In genomic region chr5:79514391-79515105, GRCh38 we compare ENCODE assay signal across 8 cellular contexts. TPM values are rescaled to one million over a fixed set of nuclear protein-coding genes. Genes with fewer than 3 reads are reported as not detected.
DNase-seq lines count a peak whose midpoint lies in the region; ATAC-seq and TF ChIP-seq lines count a peak whose summit lies in the region.

No MANE protein-coding gene starts in this region.

- peaks cover 41% of the 10 kb centered on the region for H3K4me1 Mint-ChIP-seq in CD4-positive, alpha-beta T cell (ENCODE audit: low read depth)
- H3K4me1 Mint-ChIP-seq in activated CD8-positive, alpha-beta T cell treated with anti-CD3 and anti-CD28 coated beads, Interleukin-2, amount 10 ng/mL, durations not matched to agents 7 days and 5 days (ENCODE audit: low read depth): peaks cover 36% of the 10 kb centered on the region

- POLR2A ChIA-PET in CD4-positive, alpha-beta T cell (lab: Charles Lee): interaction anchor here (0.7 to 3.6 kb wide), 9 partner anchors 10 to 741 kb away, joined by 3 to 19 read pairs (median 3); partner anchors contain the start of genes JMY and SERINC5
- POLR2A ChIA-PET in activated CD8-positive, alpha-beta T cell treated with anti-CD3 and anti-CD28 coated beads, Interleukin-2, amount 10 ng/mL, durations not matched to agents 7 days and 5 days (lab: Charles Lee): interaction anchor here (1.2 to 2.7 kb wide), 2 partner anchors 98 to 278 kb away, joined by 5 to 8 read pairs; partner anchors contain the start of genes JMY and TENT2

- H3K4me1 ChIP-seq in ectodermal cell (ENCODE audit: control insufficient read depth, insufficient read depth, low read length) (peaks cover 13% of the 10 kb centered on the region), lower lobe of right lung (peaks cover 9% of the 10 kb centered on the region)

- H3K4me3 Mint-ChIP-seq in CD4-positive, alpha-beta T cell: peak overlapping the region; percentile 98
- H3K4me3 Mint-ChIP-seq in activated CD8-positive, alpha-beta T cell treated with anti-CD3 and anti-CD28 coated beads, Interleukin-2, amount 10 ng/mL, durations not matched to agents 7 days and 5 days: peak overlapping the region; percentile 94

- DNase-seq in CD4-positive, alpha-beta T cell: peak; percentile 76 to 92 (median 82)
- peak; percentile 89 for DNase-seq in NCI-H82 (lab: John Stamatoyannopoulos, UW)
- DNase-seq in activated CD8-positive, alpha-beta T cell treated with anti-CD3 and anti-CD28 coated beads, Interleukin-2, amount 10 ng/mL, durations not matched to agents 7 days and 5 days: peak; percentile 93
- DNase-seq in lower lobe of right lung: peak; percentile 92
- DNase-seq in stimulated activated CD4-positive, alpha-beta T cell treated with anti-CD3 and anti-CD28 coated beads, TNF-alpha, amount 100 ng/mL, for 24 hours (ENCODE audit: low read depth in 3 of 3): peak; percentile 79 to 86 (median 81)

- H3K27me3 ChIP-seq in CD4-positive, alpha-beta T cell (ENCODE audit: control insufficient read depth, insufficient read depth, low read length): peaks cover 15% of the 10 kb centered on the region
- no peaks in the 10 kb centered on the region for H3K27me3 ChIP-seq in ectodermal cell (ENCODE audit: control insufficient read depth, insufficient read depth, low read length, poor library complexity, severe bottlenecking)
- H3K27me3 ChIP-seq in lower lobe of right lung (ENCODE audit: low read depth): peaks cover 32% of the 10 kb centered on the region

- H3K9me3 ChIP-seq in CD4-positive, alpha-beta T cell (ENCODE audit: control insufficient read depth, low read length): no peaks in the 10 kb centered on the region
- H3K9me3 ChIP-seq in ectodermal cell (ENCODE audit: control insufficient read depth, low read length) (no peaks in the 10 kb centered on the region), lower lobe of right lung (no peaks in the 10 kb centered on the region)

- no peaks in the 10 kb centered on the region for H3K36me3 ChIP-seq in ectodermal cell (ENCODE audit: control insufficient read depth, insufficient read depth, low read length)
- no peaks in the 10 kb centered on the region for H3K36me3 ChIP-seq in lower lobe of right lung

- no peaks in the 10 kb centered on the region for H3K9me3 Mint-ChIP-seq in CD4-positive, alpha-beta T cell
- no peaks in the 10 kb centered on the region for H3K9me3 Mint-ChIP-seq in activated CD8-positive, alpha-beta T cell treated with anti-CD3 and anti-CD28 coated beads, Interleukin-2, amount 10 ng/mL, durations not matched to agents 7 days and 5 days (ENCODE audit: insufficient read depth)

- ATAC-seq in CD4-positive, alpha-beta T cell (ENCODE audit: poor library complexity): peak; percentile 85
- peak; percentile 80 for ATAC-seq in GM19452 (IDR thresholded peaks at IDR 0.05; ENCODE audit: unreplicated experiment)
- peak; percentile 65 for ATAC-seq in HG03575 (IDR thresholded peaks at IDR 0.05; ENCODE audit: extremely low read depth, insufficient number of reproducible peaks, low FRiP score, unreplicated experiment)
- peak; percentile 80 for ATAC-seq in activated CD8-positive, alpha-beta T cell treated with anti-CD3 and anti-CD28 coated beads, Interleukin-2, amount 10 ng/mL, durations not matched to agents 7 days and 5 days
- peak; percentile 91 to 95 for ATAC-seq in lower lobe of right lung

- peaks cover 34% of the 10 kb centered on the region for H3K27me3 Mint-ChIP-seq in CD4-positive, alpha-beta T cell
- H3K27me3 Mint-ChIP-seq in activated CD8-positive, alpha-beta T cell treated with anti-CD3 and anti-CD28 coated beads, Interleukin-2, amount 10 ng/mL, durations not matched to agents 7 days and 5 days (ENCODE audit: low read depth): peaks cover 17% of the 10 kb centered on the region

- WGBS in ectodermal cell, 2 experiments: 4 to 5% methylated on average over 38 of the region's 38 CpGs

- intact Hi-C loops in CD4-positive, alpha-beta T cell (cut with DNase I, micrococcal nuclease): loop anchor here (1.0 to 10.0 kb wide), 10 partner anchors 98 to 1790 kb away; partner anchors contain the start of genes TENT2 (in 2 of the 2), AP3B1 (in 1 of the 2), JMY (in 1 of the 2) and TBCA (in 1 of the 2)
- intact Hi-C loops in lower lobe of right lung (cut with DNase I): no loop called here

- H3K27ac Mint-ChIP-seq in CD4-positive, alpha-beta T cell: peak overlapping the region; percentile 96
- peak overlapping the region; percentile 94 for H3K27ac Mint-ChIP-seq in activated CD8-positive, alpha-beta T cell treated with anti-CD3 and anti-CD28 coated beads, Interleukin-2, amount 10 ng/mL, durations not matched to agents 7 days and 5 days

- peak overlapping the region; percentile 82 for H3K4me3 ChIP-seq in ectodermal cell (ENCODE audit: insufficient read depth, low read depth, low read length)
- H3K4me3 ChIP-seq in lower lobe of right lung: peak overlapping the region; percentile 96

- peak overlapping the region; percentile 69 for H3K27ac ChIP-seq in CD4-positive, alpha-beta T cell (ENCODE audit: low read depth, low read length)
- H3K27ac ChIP-seq in ectodermal cell (ENCODE audit: insufficient read depth, low read depth, low read length, poor library complexity, severe bottlenecking) (peak overlapping the region; percentile 98), lower lobe of right lung (peak overlapping the region; percentile 93)

- peaks cover 7% of the 10 kb centered on the region for H3K36me3 Mint-ChIP-seq in CD4-positive, alpha-beta T cell (ENCODE audit: low read depth)
- H3K36me3 Mint-ChIP-seq in activated CD8-positive, alpha-beta T cell treated with anti-CD3 and anti-CD28 coated beads, Interleukin-2, amount 10 ng/mL, durations not matched to agents 7 days and 5 days (ENCODE audit: low read depth): no peaks in the 10 kb centered on the region

- CTCF ChIA-PET in CD4-positive, alpha-beta T cell (lab: Charles Lee): interaction anchor here (0.6 to 1.0 kb wide), 2 partner anchors 31 to 381 kb away, joined by 3 to 5 read pairs; no protein-coding TSS in a partner anchor
- CTCF ChIA-PET in activated CD8-positive, alpha-beta T cell treated with anti-CD3 and anti-CD28 coated beads, Interleukin-2, amount 10 ng/mL, durations not matched to agents 7 days and 5 days (lab: Charles Lee): interaction anchor here (1.4 to 1.6 kb wide), 2 partner anchors 50 to 98 kb away, joined by 3 to 4 read pairs; no protein-coding TSS in a partner anchor

- no peak for TF ChIP-seq CTCF in CD4-positive, alpha-beta T cell (IDR thresholded peaks at IDR 0.05)
- no peak for TF ChIP-seq CTCF in lower lobe of right lung (IDR thresholded peaks at IDR 0.05)

RNA-seq across cellular contexts. Expression of gene HOMER1, which starts 0.6 kb away (rescaled TPM):
- 1 to 10 TPM; 2.1 TPM for total RNA-seq in CD4-positive, alpha-beta T cell
- total RNA-seq in activated CD8-positive, alpha-beta T cell treated with anti-CD3 and anti-CD28 coated beads, Interleukin-2, amount 10 ng/mL, durations not matched to agents 7 days and 5 days: 1 to 10 TPM; 2.4 to 3.1 TPM
- polyA plus RNA-seq in ectodermal cell (2013, experiment 1 of 4): 37.9 TPM
- polyA plus RNA-seq in ectodermal cell (2013, experiment 2 of 4): 32.2 TPM
- polyA plus RNA-seq in ectodermal cell (2013, experiment 3 of 4): 33.2 TPM
- 33.0 TPM for polyA plus RNA-seq in ectodermal cell (2013, experiment 4 of 4)
- 6.9 TPM for total RNA-seq in lower lobe of right lung

Comparison
In these comparisons a context has a peak if more than half of its experiments do, and no peak if none do; other contexts are left out.
1. Peak in every context shown above with its lines: DNase-seq, ATAC-seq, H3K4me3 ChIP-seq and H3K27ac ChIP-seq.